ENCODE assay signal across 1 cellular context in the genomic region with DNA sequence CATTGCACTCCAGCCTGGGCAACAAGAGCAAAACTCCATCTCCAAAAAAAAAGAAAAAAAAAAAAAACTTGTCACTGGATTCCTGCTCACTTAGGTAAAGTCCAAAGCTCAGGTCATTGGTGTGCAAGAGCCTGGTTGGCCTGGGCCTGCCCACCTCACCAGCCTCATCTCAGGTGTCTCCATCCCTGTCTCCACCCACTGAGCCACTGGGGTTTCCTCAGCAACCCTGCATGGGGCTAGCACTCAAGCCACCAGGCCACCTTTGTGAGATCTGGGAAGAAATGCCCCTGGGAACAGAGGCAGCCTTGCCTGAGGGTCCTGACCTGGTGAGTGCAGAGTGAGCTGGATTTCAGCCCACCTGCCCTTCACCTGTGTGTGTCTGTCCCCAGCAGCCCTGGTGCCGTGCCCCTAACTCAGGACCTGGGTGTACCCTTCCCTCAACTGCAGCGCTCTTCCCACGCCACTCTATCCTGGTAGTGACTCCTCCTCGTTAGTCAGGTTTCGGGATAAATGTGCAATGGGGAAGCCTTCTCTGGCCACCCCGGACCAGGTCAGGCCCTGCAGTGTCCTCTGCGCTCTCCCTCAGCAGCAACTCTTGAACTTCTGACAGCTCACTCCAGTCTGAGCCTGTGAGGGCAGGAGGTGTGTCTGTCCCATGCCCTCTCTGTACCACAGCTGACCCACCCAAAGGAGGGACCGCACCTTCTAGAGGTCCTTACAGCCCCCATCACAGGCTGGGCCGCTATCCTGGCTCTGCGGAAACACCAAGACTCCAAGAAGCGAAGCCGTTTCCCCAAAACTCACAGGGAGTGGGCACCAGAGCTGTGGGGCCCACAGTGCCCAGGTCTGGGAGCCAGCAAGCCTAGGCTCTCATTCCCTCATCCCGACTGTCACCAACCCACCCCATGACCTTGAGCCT.
TF ChIP-seq lines count a peak whose summit lies in the region.

No MANE protein-coding gene starts in this region.

TF ChIP-seq in HepG2, 621 proteins besides CTCF, POLR2A, EP300 and RAD21 (continues in another document):
- TF ChIP-seq, protein P1, sequence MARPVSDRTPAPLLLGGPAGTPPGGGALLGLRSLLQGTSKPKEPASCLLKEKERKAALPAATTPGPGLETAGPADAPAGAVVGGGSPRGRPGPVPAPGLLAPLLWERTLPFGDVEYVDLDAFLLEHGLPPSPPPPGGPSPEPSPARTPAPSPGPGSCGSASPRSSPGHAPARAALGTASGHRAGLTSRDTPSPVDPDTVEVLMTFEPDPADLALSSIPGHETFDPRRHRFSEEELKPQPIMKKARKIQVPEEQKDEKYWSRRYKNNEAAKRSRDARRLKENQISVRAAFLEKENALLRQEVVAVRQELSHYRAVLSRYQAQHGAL (CRISPR knock-in tag; IDR thresholded peaks at IDR 0.05; ENCODE audit: not compliant biosample characterization): peak; percentile 43
- TF ChIP-seq CBFB (CRISPR knock-in tag; IDR thresholded peaks at IDR 0.05) (no peak), ZNF781 (CRISPR knock-in tag; IDR thresholded peaks at IDR 0.05; ENCODE audit: borderline replicate concordance, not compliant biosample characterization) (no peak), ZNF766 (CRISPR knock-in tag; IDR thresholded peaks at IDR 0.05; ENCODE audit: borderline replicate concordance) (no peak), HNF4A (CRISPR knock-in tag; IDR thresholded peaks at IDR 0.05) (peak; percentile 73), HNF4G (IDR thresholded peaks at IDR 0.05; ENCODE audit: borderline replicate concordance, low read depth, low read length) (0 out of 2 replicates have a peak, but pooled peaks have one; percentile 12), HNF4G (CRISPR knock-in tag; IDR thresholded peaks at IDR 0.05; ENCODE audit: borderline replicate concordance, low read depth) (no peak), ZNF709 (CRISPR knock-in tag; IDR thresholded peaks at IDR 0.05) (no peak), HNRNPUL1 (IDR thresholded peaks at IDR 0.05; ENCODE audit: low read depth, low read length) (no peak), ZNF30 (CRISPR knock-in tag; IDR thresholded peaks at IDR 0.05) (0 out of 2 replicates have a peak, but pooled peaks have one; percentile 2), ZFY (CRISPR knock-in tag; IDR thresholded peaks at IDR 0.05) (peak; percentile 24; the same call in 1 of the 2 replicates), ZNF382 (CRISPR knock-in tag; IDR thresholded peaks at IDR 0.05; ENCODE audit: borderline replicate concordance) (no peak), TEAD3 (CRISPR knock-in tag; optimal IDR thresholded peaks at IDR 0.05; ENCODE audit: borderline replicate concordance) (peak; percentile 28), ZNF563 (CRISPR knock-in tag; IDR thresholded peaks at IDR 0.05) (no peak), JUN (CRISPR knock-in tag; IDR thresholded peaks at IDR 0.05) (peak; percentile 76; the same call in 1 of the 2 replicates), HOXA3 (CRISPR knock-in tag; IDR thresholded peaks at IDR 0.05) (no peak), ATF7 (IDR thresholded peaks at IDR 0.05) (no peak), ATF7 (CRISPR knock-in tag; IDR thresholded peaks at IDR 0.05) (0 out of 2 replicates have a peak, but pooled peaks have one; percentile 29)
- TF ChIP-seq, protein P2, sequence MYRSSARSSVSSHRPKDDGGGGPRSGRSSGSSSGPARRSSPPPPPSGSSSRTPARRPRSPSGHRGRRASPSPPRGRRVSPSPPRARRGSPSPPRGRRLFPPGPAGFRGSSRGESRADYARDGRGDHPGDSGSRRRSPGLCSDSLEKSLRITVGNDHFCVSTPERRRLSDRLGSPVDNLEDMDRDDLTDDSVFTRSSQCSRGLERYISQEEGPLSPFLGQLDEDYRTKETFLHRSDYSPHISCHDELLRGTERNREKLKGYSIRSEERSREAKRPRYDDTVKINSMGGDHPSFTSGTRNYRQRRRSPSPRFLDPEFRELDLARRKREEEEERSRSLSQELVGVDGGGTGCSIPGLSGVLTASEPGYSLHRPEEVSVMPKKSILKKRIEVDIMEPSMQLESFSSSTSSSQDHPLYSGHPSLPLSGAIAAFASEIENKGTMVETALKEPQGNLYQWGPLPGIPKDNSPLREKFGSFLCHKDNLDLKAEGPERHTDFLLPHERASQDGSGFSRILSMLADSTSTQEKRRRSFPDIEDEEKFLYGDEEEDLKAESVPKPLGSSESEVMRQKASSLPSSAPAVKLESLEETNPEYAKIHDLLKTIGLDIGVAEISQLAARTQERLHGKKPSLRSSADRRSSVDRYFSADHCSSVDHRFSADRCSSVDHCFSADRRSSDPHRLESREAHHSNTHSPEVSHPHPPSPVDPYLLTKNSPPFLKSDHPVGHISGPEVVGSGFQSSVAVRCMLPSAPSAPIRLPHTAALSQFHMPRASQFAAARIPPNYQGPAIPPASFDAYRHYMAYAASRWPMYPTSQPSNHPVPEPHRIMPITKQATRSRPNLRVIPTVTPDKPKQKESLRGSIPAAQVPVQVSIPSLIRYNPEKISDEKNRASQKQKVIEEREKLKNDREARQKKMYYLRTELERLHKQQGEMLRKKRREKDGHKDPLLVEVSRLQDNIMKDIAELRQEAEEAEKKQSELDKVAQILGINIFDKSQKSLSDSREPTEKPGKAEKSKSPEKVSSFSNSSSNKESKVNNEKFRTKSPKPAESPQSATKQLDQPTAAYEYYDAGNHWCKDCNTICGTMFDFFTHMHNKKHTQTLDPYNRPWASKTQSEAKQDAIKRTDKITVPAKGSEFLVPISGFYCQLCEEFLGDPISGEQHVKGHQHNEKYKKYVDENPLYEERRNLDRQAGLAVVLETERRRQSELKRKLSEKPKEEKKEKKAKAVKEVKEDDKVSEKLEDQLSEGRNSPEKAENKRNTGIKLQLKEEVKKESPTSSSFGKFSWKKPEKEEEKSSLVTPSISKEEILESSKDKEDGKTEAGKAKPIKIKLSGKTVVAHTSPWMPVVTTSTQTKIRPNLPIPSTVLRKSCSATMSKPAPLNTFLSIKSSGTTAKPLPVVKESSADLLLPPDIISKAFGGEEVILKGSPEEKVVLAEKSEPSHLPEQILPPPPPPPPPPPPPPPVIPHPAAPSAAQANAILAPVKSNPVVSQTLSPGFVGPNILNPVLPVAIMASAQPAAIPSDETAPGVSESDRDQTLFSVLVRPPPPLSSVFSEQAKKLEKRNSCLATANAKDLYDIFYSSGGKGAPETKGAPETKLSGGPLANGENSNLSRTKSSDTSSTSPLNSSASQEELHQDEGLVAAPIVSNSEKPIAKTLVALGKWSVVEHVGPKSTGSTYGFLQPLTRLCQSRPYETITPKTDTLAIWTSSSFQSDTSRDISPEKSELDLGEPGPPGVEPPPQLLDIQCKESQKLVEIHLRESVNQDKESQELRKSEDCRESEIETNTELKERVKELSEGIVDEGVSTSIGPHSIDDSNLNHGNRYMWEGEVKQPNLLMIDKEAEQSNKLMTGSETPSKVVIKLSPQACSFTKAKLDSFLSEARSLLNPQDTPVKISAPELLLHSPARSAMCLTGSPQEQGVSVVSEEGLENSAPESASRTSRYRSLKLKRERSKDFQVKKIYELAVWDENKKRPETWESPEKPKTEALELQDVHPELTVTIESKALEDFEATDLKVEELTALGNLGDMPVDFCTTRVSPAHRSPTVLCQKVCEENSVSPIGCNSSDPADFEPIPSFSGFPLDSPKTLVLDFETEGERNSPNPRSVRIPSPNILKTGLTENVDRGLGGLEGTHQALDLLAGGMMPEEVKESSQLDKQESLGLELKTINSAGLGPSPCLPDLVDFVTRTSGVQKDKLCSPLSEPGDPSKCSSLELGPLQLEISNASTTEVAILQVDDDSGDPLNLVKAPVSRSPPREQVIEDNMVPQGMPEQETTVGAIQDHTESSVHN (CRISPR knock-in tag; IDR thresholded peaks at IDR 0.05): no peak
- TF ChIP-seq, protein P3, sequence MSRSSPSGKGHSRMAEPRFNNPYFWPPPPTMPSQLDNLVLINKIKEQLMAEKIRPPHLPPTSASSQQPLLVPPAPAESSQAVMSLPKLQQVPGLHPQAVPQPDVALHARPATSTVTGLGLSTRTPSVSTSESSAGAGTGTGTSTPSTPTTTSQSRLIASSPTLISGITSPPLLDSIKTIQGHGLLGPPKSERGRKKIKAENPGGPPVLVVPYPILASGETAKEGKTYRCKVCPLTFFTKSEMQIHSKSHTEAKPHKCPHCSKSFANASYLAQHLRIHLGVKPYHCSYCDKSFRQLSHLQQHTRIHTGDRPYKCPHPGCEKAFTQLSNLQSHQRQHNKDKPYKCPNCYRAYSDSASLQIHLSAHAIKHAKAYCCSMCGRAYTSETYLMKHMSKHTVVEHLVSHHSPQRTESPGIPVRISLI (CRISPR knock-in tag; IDR thresholded peaks at IDR 0.05; ENCODE audit: borderline replicate concordance): peak; percentile 89; the same call in 1 of the 2 replicates
- TF ChIP-seq, protein P4, sequence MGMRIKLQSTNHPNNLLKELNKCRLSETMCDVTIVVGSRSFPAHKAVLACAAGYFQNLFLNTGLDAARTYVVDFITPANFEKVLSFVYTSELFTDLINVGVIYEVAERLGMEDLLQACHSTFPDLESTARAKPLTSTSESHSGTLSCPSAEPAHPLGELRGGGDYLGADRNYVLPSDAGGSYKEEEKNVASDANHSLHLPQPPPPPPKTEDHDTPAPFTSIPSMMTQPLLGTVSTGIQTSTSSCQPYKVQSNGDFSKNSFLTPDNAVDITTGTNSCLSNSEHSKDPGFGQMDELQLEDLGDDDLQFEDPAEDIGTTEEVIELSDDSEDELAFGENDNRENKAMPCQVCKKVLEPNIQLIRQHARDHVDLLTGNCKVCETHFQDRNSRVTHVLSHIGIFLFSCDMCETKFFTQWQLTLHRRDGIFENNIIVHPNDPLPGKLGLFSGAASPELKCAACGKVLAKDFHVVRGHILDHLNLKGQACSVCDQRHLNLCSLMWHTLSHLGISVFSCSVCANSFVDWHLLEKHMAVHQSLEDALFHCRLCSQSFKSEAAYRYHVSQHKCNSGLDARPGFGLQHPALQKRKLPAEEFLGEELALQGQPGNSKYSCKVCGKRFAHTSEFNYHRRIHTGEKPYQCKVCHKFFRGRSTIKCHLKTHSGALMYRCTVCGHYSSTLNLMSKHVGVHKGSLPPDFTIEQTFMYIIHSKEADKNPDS (CRISPR knock-in tag; IDR thresholded peaks at IDR 0.05): no peak
- TF ChIP-seq, protein P5, sequence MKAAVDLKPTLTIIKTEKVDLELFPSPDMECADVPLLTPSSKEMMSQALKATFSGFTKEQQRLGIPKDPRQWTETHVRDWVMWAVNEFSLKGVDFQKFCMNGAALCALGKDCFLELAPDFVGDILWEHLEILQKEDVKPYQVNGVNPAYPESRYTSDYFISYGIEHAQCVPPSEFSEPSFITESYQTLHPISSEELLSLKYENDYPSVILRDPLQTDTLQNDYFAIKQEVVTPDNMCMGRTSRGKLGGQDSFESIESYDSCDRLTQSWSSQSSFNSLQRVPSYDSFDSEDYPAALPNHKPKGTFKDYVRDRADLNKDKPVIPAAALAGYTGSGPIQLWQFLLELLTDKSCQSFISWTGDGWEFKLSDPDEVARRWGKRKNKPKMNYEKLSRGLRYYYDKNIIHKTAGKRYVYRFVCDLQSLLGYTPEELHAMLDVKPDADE (CRISPR knock-in tag; IDR thresholded peaks at IDR 0.05): no peak
- TF ChIP-seq, protein P6, sequence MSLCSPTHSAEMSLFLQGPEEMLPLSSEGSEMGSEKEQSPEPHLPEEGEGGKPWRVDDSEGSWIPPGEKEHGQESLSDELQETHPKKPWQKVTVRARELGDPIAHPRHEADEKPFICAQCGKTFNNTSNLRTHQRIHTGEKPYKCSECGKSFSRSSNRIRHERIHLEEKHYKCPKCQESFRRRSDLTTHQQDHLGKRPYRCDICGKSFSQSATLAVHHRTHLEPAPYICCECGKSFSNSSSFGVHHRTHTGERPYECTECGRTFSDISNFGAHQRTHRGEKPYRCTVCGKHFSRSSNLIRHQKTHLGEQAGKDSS (CRISPR knock-in tag; IDR thresholded peaks at IDR 0.05; ENCODE audit: borderline replicate concordance, low read depth): no peak
- TF ChIP-seq, protein P7, sequence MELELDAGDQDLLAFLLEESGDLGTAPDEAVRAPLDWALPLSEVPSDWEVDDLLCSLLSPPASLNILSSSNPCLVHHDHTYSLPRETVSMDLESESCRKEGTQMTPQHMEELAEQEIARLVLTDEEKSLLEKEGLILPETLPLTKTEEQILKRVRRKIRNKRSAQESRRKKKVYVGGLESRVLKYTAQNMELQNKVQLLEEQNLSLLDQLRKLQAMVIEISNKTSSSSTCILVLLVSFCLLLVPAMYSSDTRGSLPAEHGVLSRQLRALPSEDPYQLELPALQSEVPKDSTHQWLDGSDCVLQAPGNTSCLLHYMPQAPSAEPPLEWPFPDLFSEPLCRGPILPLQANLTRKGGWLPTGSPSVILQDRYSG (CRISPR knock-in tag; IDR thresholded peaks at IDR 0.05): no peak
- TF ChIP-seq, protein P8, sequence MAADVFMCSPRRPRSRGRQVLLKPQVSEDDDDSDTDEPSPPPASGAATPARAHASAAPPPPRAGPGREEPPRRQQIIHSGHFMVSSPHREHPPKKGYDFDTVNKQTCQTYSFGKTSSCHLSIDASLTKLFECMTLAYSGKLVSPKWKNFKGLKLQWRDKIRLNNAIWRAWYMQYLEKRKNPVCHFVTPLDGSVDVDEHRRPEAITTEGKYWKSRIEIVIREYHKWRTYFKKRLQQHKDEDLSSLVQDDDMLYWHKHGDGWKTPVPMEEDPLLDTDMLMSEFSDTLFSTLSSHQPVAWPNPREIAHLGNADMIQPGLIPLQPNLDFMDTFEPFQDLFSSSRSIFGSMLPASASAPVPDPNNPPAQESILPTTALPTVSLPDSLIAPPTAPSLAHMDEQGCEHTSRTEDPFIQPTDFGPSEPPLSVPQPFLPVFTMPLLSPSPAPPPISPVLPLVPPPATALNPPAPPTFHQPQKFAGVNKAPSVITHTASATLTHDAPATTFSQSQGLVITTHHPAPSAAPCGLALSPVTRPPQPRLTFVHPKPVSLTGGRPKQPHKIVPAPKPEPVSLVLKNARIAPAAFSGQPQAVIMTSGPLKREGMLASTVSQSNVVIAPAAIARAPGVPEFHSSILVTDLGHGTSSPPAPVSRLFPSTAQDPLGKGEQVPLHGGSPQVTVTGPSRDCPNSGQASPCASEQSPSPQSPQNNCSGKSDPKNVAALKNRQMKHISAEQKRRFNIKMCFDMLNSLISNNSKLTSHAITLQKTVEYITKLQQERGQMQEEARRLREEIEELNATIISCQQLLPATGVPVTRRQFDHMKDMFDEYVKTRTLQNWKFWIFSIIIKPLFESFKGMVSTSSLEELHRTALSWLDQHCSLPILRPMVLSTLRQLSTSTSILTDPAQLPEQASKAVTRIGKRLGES (CRISPR knock-in tag; IDR thresholded peaks at IDR 0.05; ENCODE audit: borderline replicate concordance): no peak
- TF ChIP-seq, protein P9, sequence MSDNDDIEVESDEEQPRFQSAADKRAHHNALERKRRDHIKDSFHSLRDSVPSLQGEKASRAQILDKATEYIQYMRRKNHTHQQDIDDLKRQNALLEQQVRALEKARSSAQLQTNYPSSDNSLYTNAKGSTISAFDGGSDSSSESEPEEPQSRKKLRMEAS (IDR thresholded peaks at IDR 0.05): no peak
- TF ChIP-seq, protein P10, sequence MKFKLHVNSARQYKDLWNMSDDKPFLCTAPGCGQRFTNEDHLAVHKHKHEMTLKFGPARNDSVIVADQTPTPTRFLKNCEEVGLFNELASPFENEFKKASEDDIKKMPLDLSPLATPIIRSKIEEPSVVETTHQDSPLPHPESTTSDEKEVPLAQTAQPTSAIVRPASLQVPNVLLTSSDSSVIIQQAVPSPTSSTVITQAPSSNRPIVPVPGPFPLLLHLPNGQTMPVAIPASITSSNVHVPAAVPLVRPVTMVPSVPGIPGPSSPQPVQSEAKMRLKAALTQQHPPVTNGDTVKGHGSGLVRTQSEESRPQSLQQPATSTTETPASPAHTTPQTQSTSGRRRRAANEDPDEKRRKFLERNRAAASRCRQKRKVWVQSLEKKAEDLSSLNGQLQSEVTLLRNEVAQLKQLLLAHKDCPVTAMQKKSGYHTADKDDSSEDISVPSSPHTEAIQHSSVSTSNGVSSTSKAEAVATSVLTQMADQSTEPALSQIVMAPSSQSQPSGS (CRISPR knock-in tag; IDR thresholded peaks at IDR 0.05): peak; percentile 30; the same call in 1 of the 2 replicates
- TF ChIP-seq, protein P11, sequence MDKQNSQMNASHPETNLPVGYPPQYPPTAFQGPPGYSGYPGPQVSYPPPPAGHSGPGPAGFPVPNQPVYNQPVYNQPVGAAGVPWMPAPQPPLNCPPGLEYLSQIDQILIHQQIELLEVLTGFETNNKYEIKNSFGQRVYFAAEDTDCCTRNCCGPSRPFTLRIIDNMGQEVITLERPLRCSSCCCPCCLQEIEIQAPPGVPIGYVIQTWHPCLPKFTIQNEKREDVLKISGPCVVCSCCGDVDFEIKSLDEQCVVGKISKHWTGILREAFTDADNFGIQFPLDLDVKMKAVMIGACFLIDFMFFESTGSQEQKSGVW (CRISPR knock-in tag; IDR thresholded peaks at IDR 0.05; ENCODE audit: borderline replicate concordance): no peak
